9 cellular contexts compared by ENCODE assay signal in the genomic region with DNA sequence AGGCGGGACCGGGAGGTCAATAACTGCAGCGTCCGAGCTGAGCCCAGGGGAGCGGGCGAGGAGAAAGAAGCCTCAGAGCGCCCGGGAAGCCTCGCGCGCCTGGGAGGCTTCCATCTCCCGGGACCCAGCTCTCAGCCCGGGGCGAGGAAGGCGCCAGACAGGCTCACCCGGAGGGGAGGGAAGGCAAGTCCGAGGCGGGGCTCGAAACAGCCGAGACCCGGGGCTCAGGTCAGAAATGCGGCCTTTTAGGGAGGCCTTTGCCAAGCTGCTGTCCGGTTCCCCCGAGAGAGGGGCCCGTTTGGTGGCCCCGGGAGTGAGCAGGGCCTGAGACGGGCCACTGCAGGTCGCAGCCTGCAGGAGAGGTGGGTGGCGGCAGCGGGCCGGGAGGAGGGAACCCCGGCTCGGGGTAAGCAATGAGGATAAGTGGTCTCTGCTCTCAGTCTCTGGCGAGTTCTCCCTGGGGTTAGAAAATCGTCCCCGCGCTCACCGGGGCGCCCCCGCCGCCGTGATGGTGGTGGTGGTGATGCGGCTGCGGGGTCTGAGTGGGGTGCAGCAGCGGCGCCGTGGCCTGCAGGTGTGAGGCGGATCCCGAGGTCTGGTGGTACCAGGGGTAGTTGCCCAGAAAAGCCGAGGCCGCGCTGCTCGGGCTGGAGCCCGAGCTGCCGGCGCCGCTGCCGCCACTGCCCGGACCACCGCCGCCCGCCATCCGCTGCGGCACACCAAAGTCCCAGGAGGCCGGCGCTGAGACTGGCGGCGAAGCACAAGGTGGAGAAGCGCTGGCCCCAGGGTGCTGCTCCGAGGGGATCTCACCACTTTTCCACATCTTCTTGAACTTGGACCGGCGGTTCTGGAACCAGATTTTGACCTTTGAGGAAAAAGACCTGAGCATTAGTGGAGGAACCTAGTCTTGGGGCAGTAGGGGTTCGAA. TPM values are rescaled to one million over a fixed set of nuclear protein-coding genes. Genes with fewer than 3 reads are reported as not detected.
DNase-seq lines count a peak whose midpoint lies in the region; ATAC-seq and TF ChIP-seq lines count a peak whose summit lies in the region.
"Had no signal": no experiment of that assay in that cellular context is flagged by ENCODE, and none has a peak within 500 bp of the region (broad histone marks: within the 10 kb centered on the region; RNA-seq: fewer than 3 reads in every experiment).

No MANE protein-coding gene starts in this region.

- no peaks in the 10 kb centered on the region for H3K9me3 ChIP-seq in naive thymus-derived CD4-positive, alpha-beta T cell (ENCODE audit: control insufficient read depth in 2 of 3, low read length in 3 of 3)

- peak overlapping the region; percentile 21 to 95 for H3K4me3 Mint-ChIP-seq in CD14-positive monocyte
- peak overlapping the region; percentile 84 for H3K4me3 Mint-ChIP-seq in activated naive CD8-positive, alpha-beta T cell treated with anti-CD3 and anti-CD28 coated beads, Interleukin-2, amount 10 ng/mL, durations not matched to agents 7 days and 5 days
- H3K4me3 Mint-ChIP-seq in naive thymus-derived CD4-positive, alpha-beta T cell = peak overlapping the region; percentile 11 to 82 (median 57)

- peaks cover 51 to 71% of the 10 kb centered on the region in 2 donors for H3K4me1 ChIP-seq in naive thymus-derived CD4-positive, alpha-beta T cell (ENCODE audit: control insufficient read depth in 2 of 2, insufficient read depth in 2 of 2, low read length in 2 of 2)

- no peak for TF ChIP-seq CTCF in CD14-positive monocyte (IDR thresholded peaks at IDR 0.05)

- H3K36me3 Mint-ChIP-seq in CD14-positive monocyte = peaks cover 15 to 20% of the 10 kb centered on the region in 2 donors
- no peaks in the 10 kb centered on the region for H3K36me3 Mint-ChIP-seq in activated naive CD8-positive, alpha-beta T cell treated with anti-CD3 and anti-CD28 coated beads, Interleukin-2, amount 10 ng/mL, durations not matched to agents 7 days and 5 days
- H3K36me3 Mint-ChIP-seq in naive thymus-derived CD4-positive, alpha-beta T cell = peaks cover 0 to 6% (median 4%) of the 10 kb centered on the region in 5 donors

- DNase-seq in CD14-positive monocyte (ENCODE audit: low spot score) = no peak
- peak; percentile 78 for DNase-seq in H7
- peak; percentile 49 for DNase-seq in activated naive CD8-positive, alpha-beta T cell treated with anti-CD3 and anti-CD28 coated beads, Interleukin-2, amount 10 ng/mL, durations not matched to agents 7 days and 5 days
- peak in 2 of 9 donors; percentile 32 to 44 for DNase-seq in naive thymus-derived CD4-positive, alpha-beta T cell
- DNase-seq in NCI-H1436 (lab: John Stamatoyannopoulos, UW) = no peak
- no peak for DNase-seq in activated gamma-delta T cell treated with Interleukin-2 at 50 U/mL for 16 hours
- DNase-seq: NCI-H2171 had no signal

- no peaks in the 10 kb centered on the region for H3K36me3 ChIP-seq in H7 (replicated peaks; ENCODE audit: control insufficient read depth, insufficient read depth, low read length)
- H3K36me3 ChIP-seq in naive thymus-derived CD4-positive, alpha-beta T cell (ENCODE audit: control insufficient read depth in 2 of 3, insufficient read depth in 3 of 3, low read length in 3 of 3) = no peaks in the 10 kb centered on the region

- POLR2A ChIA-PET in activated naive CD8-positive, alpha-beta T cell treated with anti-CD3 and anti-CD28 coated beads, Interleukin-2, amount 10 ng/mL, durations not matched to agents 7 days and 5 days (lab: Charles Lee) = interaction anchor here (1.6 kb wide), 1 partner anchor 14 kb away, joined by 7 read pairs; no protein-coding TSS in a partner anchor
- POLR2A ChIA-PET in naive thymus-derived CD4-positive, alpha-beta T cell (lab: Charles Lee) = interaction anchor here (0.6 to 2.3 kb wide), 3 partner anchors 12 to 18 kb away, joined by 3 to 12 read pairs (median 6); no protein-coding TSS in a partner anchor

- CTCF ChIA-PET in naive thymus-derived CD4-positive, alpha-beta T cell (lab: Charles Lee) = no interaction called here

- no peak overlapping the region for H3K4me3 ChIP-seq in H7 (ENCODE audit: insufficient read depth, low read depth, low read length)
- no peak overlapping the region for H3K4me3 ChIP-seq in naive thymus-derived CD4-positive, alpha-beta T cell (ENCODE audit: low read length)

- peaks cover 95% of the 10 kb centered on the region for H3K27me3 ChIP-seq in H7 (ENCODE audit: control insufficient read depth, insufficient read depth, low read length)
- peaks cover 52 to 83% of the 10 kb centered on the region in 2 donors for H3K27me3 ChIP-seq in naive thymus-derived CD4-positive, alpha-beta T cell (ENCODE audit: control insufficient read depth in 2 of 2, insufficient read depth in 2 of 2, low read length in 2 of 2)

- H3K27ac ChIP-seq in naive thymus-derived CD4-positive, alpha-beta T cell (ENCODE audit: low read depth, low read length) = no peak overlapping the region

- no peak overlapping the region for H3K27ac Mint-ChIP-seq in CD14-positive monocyte
- peak overlapping the region; percentile 28 for H3K27ac Mint-ChIP-seq in activated naive CD8-positive, alpha-beta T cell treated with anti-CD3 and anti-CD28 coated beads, Interleukin-2, amount 10 ng/mL, durations not matched to agents 7 days and 5 days
- peak overlapping the region in 3 of 9 donors; percentile 62 to 72 (median 71) for H3K27ac Mint-ChIP-seq in naive thymus-derived CD4-positive, alpha-beta T cell

- intact Hi-C loops in CD14-positive monocyte (cut with micrococcal nuclease) = loop anchor here in 1 of 2 donors (5.0 to 10.0 kb wide), 3 partner anchors 143 to 526 kb away; no protein-coding TSS in a partner anchor
- intact Hi-C loops in naive thymus-derived CD4-positive, alpha-beta T cell (cut with micrococcal nuclease) = loop anchor here (5.0 to 10.0 kb wide), 10 partner anchors 158 to 1864 kb away; partner anchors contain the start of genes DYNC1I2 (in 1 of the 2), HAT1 (in 1 of the 2), PDK1 (in 1 of the 2) and SLC25A12 (in 1 of the 2)

- peaks cover 0 to 44% (median 29%) of the 10 kb centered on the region in 7 donors for H3K9me3 Mint-ChIP-seq in CD14-positive monocyte
- H3K9me3 Mint-ChIP-seq in activated naive CD8-positive, alpha-beta T cell treated with anti-CD3 and anti-CD28 coated beads, Interleukin-2, amount 10 ng/mL, durations not matched to agents 7 days and 5 days = no peaks in the 10 kb centered on the region
- peaks cover 0 to 13% (median 3%) of the 10 kb centered on the region in 11 donors for H3K9me3 Mint-ChIP-seq in naive thymus-derived CD4-positive, alpha-beta T cell

- peaks cover 70% of the 10 kb centered on the region for H3K4me1 Mint-ChIP-seq in CD14-positive monocyte
- H3K4me1 Mint-ChIP-seq in activated naive CD8-positive, alpha-beta T cell treated with anti-CD3 and anti-CD28 coated beads, Interleukin-2, amount 10 ng/mL, durations not matched to agents 7 days and 5 days = peaks cover 49% of the 10 kb centered on the region
- H3K4me1 Mint-ChIP-seq in naive thymus-derived CD4-positive, alpha-beta T cell = peaks cover 33 to 69% (median 53%) of the 10 kb centered on the region in 7 donors

- peaks cover 88 to 99% (median 95%) of the 10 kb centered on the region in 3 donors for H3K27me3 Mint-ChIP-seq in CD14-positive monocyte (ENCODE audit: low read depth in 3 of 3)
- peaks cover 87% of the 10 kb centered on the region for H3K27me3 Mint-ChIP-seq in activated naive CD8-positive, alpha-beta T cell treated with anti-CD3 and anti-CD28 coated beads, Interleukin-2, amount 10 ng/mL, durations not matched to agents 7 days and 5 days
- H3K27me3 Mint-ChIP-seq in naive thymus-derived CD4-positive, alpha-beta T cell = peaks cover 67 to 90% (median 73%) of the 10 kb centered on the region in 5 donors

- no peak for ATAC-seq in activated naive CD8-positive, alpha-beta T cell treated with anti-CD3 and anti-CD28 coated beads, Interleukin-2, amount 10 ng/mL, durations not matched to agents 7 days and 5 days (ENCODE audit: low read depth)
- no peak for ATAC-seq in naive thymus-derived CD4-positive, alpha-beta T cell
- ATAC-seq in HG02938 (IDR thresholded peaks at IDR 0.05; ENCODE audit: unreplicated experiment) = no peak
- no peak for ATAC-seq in GM21526 (IDR thresholded peaks at IDR 0.05; ENCODE audit: low FRiP score, unreplicated experiment)

RNA-seq across cellular contexts. Expression of gene DLX2, which starts 2.4 kb away (rescaled TPM):
- not detected for polyA plus RNA-seq in CD14-positive monocyte
- not detected in 2 replicates for total RNA-seq in H7 (2014; rRNA removed; shearing (Covaris generic))
- not detected for total RNA-seq in activated naive CD8-positive, alpha-beta T cell treated with anti-CD3 and anti-CD28 coated beads, Interleukin-2, amount 10 ng/mL, durations not matched to agents 7 days and 5 days
- total RNA-seq in naive thymus-derived CD4-positive, alpha-beta T cell = under 1 TPM in 2 of 5 experiments, not detected in 3; 0.16 to 0.34 TPM
- not detected for polyA plus RNA-seq in naive thymus-derived CD4-positive, alpha-beta T cell

RNA-seq across cellular contexts. Expression of gene DLX1, which starts 15.0 kb away (rescaled TPM):
- not detected for polyA plus RNA-seq in CD14-positive monocyte
- total RNA-seq in H7 (2014; rRNA removed; shearing (Covaris generic)) = 0.26 TPM in 1 of 2 replicates, not detected in the other
- not detected for total RNA-seq in activated naive CD8-positive, alpha-beta T cell treated with anti-CD3 and anti-CD28 coated beads, Interleukin-2, amount 10 ng/mL, durations not matched to agents 7 days and 5 days
- not detected for total RNA-seq in naive thymus-derived CD4-positive, alpha-beta T cell
- not detected for polyA plus RNA-seq in naive thymus-derived CD4-positive, alpha-beta T cell

Comparison
In these comparisons a context has a peak if more than half of its experiments do, and no peak if none do; other contexts are left out.
1. DNase-seq: peak in H7 (single experiment) and activated naive CD8-positive, alpha-beta T cell treated with anti-CD3 and anti-CD28 coated beads, Interleukin-2, amount 10 ng/mL, durations not matched to agents 7 days and 5 days (single experiment); none in CD14-positive monocyte (single experiment), NCI-H1436 (single experiment) and activated gamma-delta T cell treated with Interleukin-2 at 50 U/mL for 16 hours (single experiment).
2. Peak in every context shown above with its lines, with median percentiles within 50 percentile points of each other: H3K4me3 Mint-ChIP-seq.